In the genomic region with DNA sequence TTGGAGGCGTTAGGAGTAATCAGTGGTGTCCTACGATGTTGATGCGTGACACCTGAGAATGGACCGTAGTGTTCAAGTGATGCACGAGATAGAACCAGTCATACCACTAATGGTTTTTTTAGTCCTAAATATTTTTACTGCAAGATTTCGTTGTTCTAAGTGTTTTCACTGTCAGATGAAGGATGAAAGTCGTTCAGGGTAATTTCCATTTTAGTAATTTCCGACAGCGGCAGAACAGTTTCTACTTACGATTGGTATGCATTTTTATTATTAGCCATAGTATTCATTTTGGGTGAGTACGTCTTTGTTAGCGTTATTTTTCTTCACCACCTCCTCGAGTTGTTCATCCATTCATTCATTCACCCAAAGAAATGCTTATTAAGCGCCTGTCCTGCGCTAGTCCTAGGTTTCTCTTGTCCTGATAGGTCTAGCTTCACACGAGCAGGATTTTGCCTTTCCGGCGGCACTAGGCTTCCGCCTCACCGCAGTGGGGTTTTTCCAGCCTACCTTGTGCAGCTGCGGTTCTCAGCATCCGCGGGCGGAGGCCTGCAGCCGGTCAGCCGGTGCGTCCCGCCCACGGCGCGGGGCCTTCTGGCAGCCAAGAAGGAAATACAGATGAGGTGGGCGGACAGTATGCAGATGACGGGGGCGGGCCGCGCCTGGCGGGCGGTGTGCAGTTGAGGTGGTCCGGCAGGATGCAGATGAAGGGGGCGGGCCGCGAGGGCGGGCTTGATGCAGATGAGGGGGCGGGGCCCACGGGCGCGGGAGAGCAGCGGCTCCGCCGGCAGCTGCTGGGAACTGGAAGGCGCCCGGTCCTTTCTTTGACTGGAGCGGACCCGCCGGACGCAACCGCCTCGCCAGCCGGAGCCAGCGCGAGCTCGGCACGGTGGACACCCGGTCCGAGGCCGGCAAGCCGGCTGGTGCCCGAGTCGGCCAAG, we compare ENCODE assay signal across 8 cellular contexts.
DNase-seq lines count a peak whose midpoint lies in the region; ATAC-seq and TF ChIP-seq lines count a peak whose summit lies in the region.

No MANE protein-coding gene starts in this region.

- peaks cover 17 to 96% (median 84%) of the 10 kb centered on the region in 11 experiments; a peak in 20 of 22 replicates for H4K20me1 ChIP-seq in BLaER1 treated with 17β-estradiol and CSF1 and Interleukin-3, amounts not matched to agents 10 nM and 100 nM

- ATAC-seq in GM19324 (IDR thresholded peaks at IDR 0.05; ENCODE audit: low FRiP score, unreplicated experiment) (peak; percentile 96), HG03457 (IDR thresholded peaks at IDR 0.05; ENCODE audit: unreplicated experiment) (peak; percentile 88), right lobe of liver (peak; percentile 97 to 99 (median 98))

- WGBS in right lobe of liver (ENCODE audit: insufficient coverage, low coverage, low lambda C conversion rate, missing lambda C conversion rate): 24% methylated on average over 29 of the region's 69 CpGs

- H3K4me1 ChIP-seq in BLaER1 treated with 17β-estradiol and CSF1 and Interleukin-3, amounts not matched to agents 10 nM and 100 nM: peaks cover 6 to 25% (median 15%) of the 10 kb centered on the region in 10 experiments
- H3K4me1 ChIP-seq in duodenal mucosa (ENCODE audit: control insufficient read depth in 1 of 2, insufficient read depth in 2 of 2, low read length in 2 of 2): peaks cover 9 to 11% of the 10 kb centered on the region in 2 donors
- H3K4me1 ChIP-seq in right lobe of liver: peaks cover 0 to 15% (median 5%) of the 10 kb centered on the region in 4 donors

- H3K4me2 ChIP-seq in BLaER1 treated with 17β-estradiol and CSF1 and Interleukin-3, amounts not matched to agents 10 nM and 100 nM: peak overlapping the region; percentile 97 to 100 (median 100)

- H3K9ac ChIP-seq in BLaER1 treated with 17β-estradiol and CSF1 and Interleukin-3, amounts not matched to agents 10 nM and 100 nM: peak overlapping the region; percentile 63 to 84 (median 77); a peak in 20 of 22 replicates
- H3K9ac ChIP-seq in duodenal mucosa (ENCODE audit: low read depth in 1 of 2, low read length in 2 of 2): peak overlapping the region; percentile 33 to 66

- CTCF ChIA-PET in activated CD4-positive, alpha-beta memory T cell treated with anti-CD3 and anti-CD28 coated beads for 36 hours (lab: Charles Lee): interaction anchor here (1.2 kb wide), 1 partner anchor 165 kb away, joined by 3 read pairs; no protein-coding TSS in a partner anchor

- H3K4me3 ChIP-seq in BLaER1 treated with 17β-estradiol and CSF1 and Interleukin-3, amounts not matched to agents 10 nM and 100 nM: peak overlapping the region; percentile 61 to 76 (median 68)
- H3K4me3 ChIP-seq in duodenal mucosa (ENCODE audit: low read depth in 1 of 2, low read length in 2 of 2): peak overlapping the region; percentile 79 to 81
- H3K4me3 ChIP-seq in right lobe of liver: peak overlapping the region; percentile 50 to 66 (median 61)

- no peaks in the 10 kb centered on the region for H3K9me3 ChIP-seq in BLaER1 treated with 17β-estradiol and CSF1 and Interleukin-3, amounts not matched to agents 10 nM and 100 nM (replicated peaks in 1 of 11)
- H3K9me3 ChIP-seq in duodenal mucosa (ENCODE audit: control insufficient read depth in 1 of 2, low read length in 2 of 2): no peaks in the 10 kb centered on the region
- no peaks in the 10 kb centered on the region for H3K9me3 ChIP-seq in right lobe of liver

- H3K27me3 Mint-ChIP-seq in activated CD4-positive, alpha-beta memory T cell treated with anti-CD3 and anti-CD28 coated beads for 36 hours: peaks cover 4% of the 10 kb centered on the region

- peak; percentile 96 for DNase-seq in NCI-H69 (lab: John Stamatoyannopoulos, UW)
- peak; percentile 97 for DNase-seq in activated CD4-positive, alpha-beta memory T cell treated with anti-CD3 and anti-CD28 coated beads for 36 hours
- peak; percentile 89 to 97 (median 92) for DNase-seq in right lobe of liver
- peak; percentile 92 for DNase-seq in stimulated activated CD4-positive, alpha-beta T cell treated with anti-CD3 and anti-CD28 coated beads, Interleukin-4, amount 100 ng/mL, for 1 hour

- TF ChIP-seq POLR2A in right lobe of liver (IDR thresholded peaks at IDR 0.05): peak; percentile 35

- peaks cover 9 to 23% (median 19%) of the 10 kb centered on the region in 11 experiments for H3K27me3 ChIP-seq in BLaER1 treated with 17β-estradiol and CSF1 and Interleukin-3, amounts not matched to agents 10 nM and 100 nM
- H3K27me3 ChIP-seq in duodenal mucosa (ENCODE audit: control insufficient read depth in 1 of 2, insufficient read depth in 2 of 2, low read length in 2 of 2) (no peaks in the 10 kb centered on the region), right lobe of liver (peaks cover 0 to 12% of the 10 kb centered on the region in 2 donors)

- H3K4me3 Mint-ChIP-seq in activated CD4-positive, alpha-beta memory T cell treated with anti-CD3 and anti-CD28 coated beads for 36 hours: no peak overlapping the region

- no peak overlapping the region for H3K27ac Mint-ChIP-seq in activated CD4-positive, alpha-beta memory T cell treated with anti-CD3 and anti-CD28 coated beads for 36 hours

- POLR2A ChIA-PET in activated CD4-positive, alpha-beta memory T cell treated with anti-CD3 and anti-CD28 coated beads for 36 hours (lab: Charles Lee): interaction anchor here (0.8 to 1.1 kb wide), 2 partner anchors 54 to 178 kb away, joined by 3 to 4 read pairs; a partner anchor contains a TSS

- H3K36me3 ChIP-seq in BLaER1 treated with 17β-estradiol and CSF1 and Interleukin-3, amounts not matched to agents 10 nM and 100 nM: peaks cover 0 to 49% (median 0%) of the 10 kb centered on the region in 11 experiments; a peak in 9 of 22 replicates
- H3K36me3 ChIP-seq in duodenal mucosa (ENCODE audit: control insufficient read depth in 1 of 2, insufficient read depth in 2 of 2, low read length in 2 of 2): no peaks in the 10 kb centered on the region
- H3K36me3 ChIP-seq in right lobe of liver: no peaks in the 10 kb centered on the region

- H3K9me3 Mint-ChIP-seq in activated CD4-positive, alpha-beta memory T cell treated with anti-CD3 and anti-CD28 coated beads for 36 hours: no peaks in the 10 kb centered on the region

- peak overlapping the region in 9 of 11 experiments; percentile 23 to 54 (median 35); a peak in 9 of 22 replicates for H3K27ac ChIP-seq in BLaER1 treated with 17β-estradiol and CSF1 and Interleukin-3, amounts not matched to agents 10 nM and 100 nM
- H3K27ac ChIP-seq in duodenal mucosa (ENCODE audit: low read depth, low read length) (peak overlapping the region; percentile 69), right lobe of liver (no peak overlapping the region)

- H3K4me1 Mint-ChIP-seq in activated CD4-positive, alpha-beta memory T cell treated with anti-CD3 and anti-CD28 coated beads for 36 hours (ENCODE audit: low read depth): peaks cover 4% of the 10 kb centered on the region

- TF ChIP-seq CTCF in right lobe of liver (IDR thresholded peaks at IDR 0.05): no peak

- intact Hi-C loops in activated CD4-positive, alpha-beta memory T cell treated with anti-CD3 and anti-CD28 coated beads for 36 hours (cut with micrococcal nuclease): loop anchor here (1.0 to 10.0 kb wide), 6 partner anchors 51 to 1129 kb away; a partner anchor contains a TSS
- intact Hi-C loops in right lobe of liver (cut with DNase I): no loop called here

- H3K36me3 Mint-ChIP-seq in activated CD4-positive, alpha-beta memory T cell treated with anti-CD3 and anti-CD28 coated beads for 36 hours: no peaks in the 10 kb centered on the region

Comparison
In these comparisons a context has a peak if more than half of its experiments do, and no peak if none do; other contexts are left out.
1. H3K27ac ChIP-seq: peak in BLaER1 treated with 17β-estradiol and CSF1 and Interleukin-3, amounts not matched to agents 10 nM and 100 nM (9 of 11) and duodenal mucosa (single experiment); none in right lobe of liver (0 of 3).
2. Peak in every context shown above with its lines, with median percentiles within 50 percentile points of each other: H3K4me3 ChIP-seq, ATAC-seq and DNase-seq.